ENCODE assay signal across 22 cellular contexts in genomic region chr7:16526742-16527540, GRCh38. TPM values are rescaled to one million over a fixed set of nuclear protein-coding genes. Genes with fewer than 3 reads are reported as not detected.
DNase-seq lines count a peak whose midpoint lies in the region; ATAC-seq lines count a peak whose summit lies in the region.
"Had no signal": no experiment of that assay in that cellular context is flagged by ENCODE, and none has a peak within 500 bp of the region (broad histone marks: within the 10 kb centered on the region; RNA-seq: fewer than 3 reads in every experiment).

LRRC72 (plus strand) TSS chr7:16526825; CDS start chr7:16526953, 128 bp downstream.

- H3K18ac ChIP-seq in mesenchymal stem cell (ENCODE audit: low read depth in 1 of 2, low read length in 2 of 2), result no peak within 1 kb of the TSS

- H3K36me3 ChIP-seq in H7 (replicated peaks; ENCODE audit: control insufficient read depth, insufficient read depth, low read length) (no peaks in the 10 kb centered on the region), mesenchymal stem cell (ENCODE audit: control insufficient read depth in 1 of 2, insufficient read depth in 2 of 2, low read depth in 1 of 2, low read length in 2 of 2) (no peaks in the 10 kb centered on the region), aorta (ENCODE audit: control insufficient read depth in 1 of 2, insufficient read depth in 2 of 2, low read length in 1 of 2) (no peaks in the 10 kb centered on the region)
- H3K36me3 ChIP-seq: BE2C; BLaER1 treated with 17β-estradiol and CSF1 and Interleukin-3, amounts not matched to agents 10 nM and 100 nM had no signal

- H3K27me3 ChIP-seq in H7 (ENCODE audit: control insufficient read depth, insufficient read depth, low read length), result no peaks in the 10 kb centered on the region
- no peaks in the 10 kb centered on the region for H3K27me3 ChIP-seq in mesenchymal stem cell (ENCODE audit: control insufficient read depth in 1 of 2, insufficient read depth in 1 of 2, low read length in 2 of 2)
- no peaks in the 10 kb centered on the region for H3K27me3 ChIP-seq in aorta (ENCODE audit: control insufficient read depth in 1 of 2, insufficient read depth in 2 of 2, low read length in 1 of 2)
- H3K27me3 ChIP-seq: BE2C; BLaER1 treated with 17β-estradiol and CSF1 and Interleukin-3, amounts not matched to agents 10 nM and 100 nM had no signal

- H3K27ac ChIP-seq in mesenchymal stem cell (ENCODE audit: low read length, poor library complexity, severe bottlenecking) (no peak within 1 kb of the TSS), aorta (ENCODE audit: low read depth in 1 of 2, low read length in 2 of 2) (no peak within 1 kb of the TSS)
- H3K27ac ChIP-seq: BLaER1 treated with 17β-estradiol and CSF1 and Interleukin-3, amounts not matched to agents 10 nM and 100 nM; GM23248 had no signal

- H3K9me3 ChIP-seq in mesenchymal stem cell (ENCODE audit: control insufficient read depth, low read length), result no peaks in the 10 kb centered on the region
- H3K9me3 ChIP-seq in aorta (ENCODE audit: control insufficient read depth, low read length), result no peaks in the 10 kb centered on the region
- H3K9me3 ChIP-seq: BE2C; BLaER1 treated with 17β-estradiol and CSF1 and Interleukin-3, amounts not matched to agents 10 nM and 100 nM had no signal

- H3K4me3 ChIP-seq in H7 (ENCODE audit: insufficient read depth, low read depth, low read length) (no peak within 1 kb of the TSS), mesenchymal stem cell (ENCODE audit: insufficient read depth in 1 of 2, low read depth in 1 of 2, low read length in 2 of 2) (no peak within 1 kb of the TSS), aorta (ENCODE audit: low read length in 2 of 2) (no peak within 1 kb of the TSS)
- H3K4me3 ChIP-seq: BLaER1 treated with 17β-estradiol and CSF1 and Interleukin-3, amounts not matched to agents 10 nM and 100 nM; GM12878; GM23248 had no signal

- H3K79me1 ChIP-seq in mesenchymal stem cell (replicated peaks; ENCODE audit: low read length, poor library complexity, severe bottlenecking), result no peaks in the 10 kb centered on the region

- 96% methylated on average over 30 of the region's 31 CpGs for WGBS in mesenchymal stem cell
- WGBS in aorta, 2 donors, result 97% methylated on average over 31 of the region's 31 CpGs

- peak; percentile 11 for ATAC-seq in aorta (ENCODE audit: low FRiP score)
- ATAC-seq: GM12878 had no signal

- H4K8ac ChIP-seq in mesenchymal stem cell (ENCODE audit: low read length), result peak within 1 kb of the TSS; percentile 69

- H3K4ac ChIP-seq in mesenchymal stem cell (ENCODE audit: low read depth in 1 of 2, low read length in 2 of 2), result no peak within 1 kb of the TSS

- no peak within 1 kb of the TSS for H2BK15ac ChIP-seq in mesenchymal stem cell (ENCODE audit: low read depth, poor library complexity, severe bottlenecking)

- H3K23ac ChIP-seq in mesenchymal stem cell (ENCODE audit: low read length in 2 of 2), result no peak within 1 kb of the TSS

- no peak within 1 kb of the TSS for H2BK120ac ChIP-seq in mesenchymal stem cell (ENCODE audit: low read depth, low read length)

- no peak within 1 kb of the TSS for H2BK5ac ChIP-seq in mesenchymal stem cell (ENCODE audit: low read depth, low read length, poor library complexity, severe bottlenecking)

- H4K91ac ChIP-seq in mesenchymal stem cell (ENCODE audit: low read length), result no peak within 1 kb of the TSS

- H2AK5ac ChIP-seq in mesenchymal stem cell (ENCODE audit: low read length, severe bottlenecking), result no peak within 1 kb of the TSS

- H3K9ac ChIP-seq in mesenchymal stem cell (ENCODE audit: low read length), result no peak within 1 kb of the TSS
- H3K9ac ChIP-seq: BLaER1 treated with 17β-estradiol and CSF1 and Interleukin-3, amounts not matched to agents 10 nM and 100 nM; GM23248 had no signal

- intact Hi-C loops in aorta (cut with DNase I), result no loop called here

- H2BK12ac ChIP-seq in mesenchymal stem cell (ENCODE audit: low read length in 2 of 2), result no peak within 1 kb of the TSS

- H3K14ac ChIP-seq in mesenchymal stem cell (ENCODE audit: low read length in 2 of 2), result no peak within 1 kb of the TSS

- peak; percentile 24 for DNase-seq in H7
- DNase-seq in NCI-H69 (lab: John Stamatoyannopoulos, UW), result peak; percentile 53
- no peak for DNase-seq in mesenchymal stem cell
- DNase-seq in aorta, result no peak
- no peak for DNase-seq in amniotic stem cell (lab: John Stamatoyannopoulos, UW)
- DNase-seq in AG20443 (ENCODE audit: low spot score), result no peak
- no peak for DNase-seq in NCI-H2196 treated with DMSO at 0.1 percent for 48 hours (lab: John Stamatoyannopoulos, UW; ENCODE audit: unreplicated experiment)
- DNase-seq: AML-193; BE2C; CD4-positive, alpha-beta T cell; CD8-positive, alpha-beta memory T cell; DMS 273 treated with DMSO at 0.1 percent for 48 hours; DMS79; EL; GDM1; GM23248; HCEC 1CT had no signal

- H3K4me1 ChIP-seq in mesenchymal stem cell (ENCODE audit: control insufficient read depth, insufficient read depth, low read depth, low read length), result no peaks in the 10 kb centered on the region
- no peaks in the 10 kb centered on the region for H3K4me1 ChIP-seq in aorta (ENCODE audit: control insufficient read depth in 1 of 2, insufficient read depth in 2 of 2, low read length in 2 of 2)
- H3K4me1 ChIP-seq: BLaER1 treated with 17β-estradiol and CSF1 and Interleukin-3, amounts not matched to agents 10 nM and 100 nM had no signal

- no peak within 1 kb of the TSS for H3K4me2 ChIP-seq in mesenchymal stem cell (ENCODE audit: low read length, poor library complexity, severe bottlenecking)
- H3K4me2 ChIP-seq: BLaER1 treated with 17β-estradiol and CSF1 and Interleukin-3, amounts not matched to agents 10 nM and 100 nM had no signal

- H2AFZ ChIP-seq in mesenchymal stem cell (ENCODE audit: low read depth, low read length), result no peak within 1 kb of the TSS
- H2AFZ ChIP-seq: GM23248 had no signal

RNA-seq across cellular contexts. Expression of gene LRRC72, which starts in this region (rescaled TPM):
- not detected in 2 replicates for total RNA-seq in H7 (2014; rRNA removed; shearing (Covaris generic))
- not detected for polyA plus RNA-seq in mesenchymal stem cell (2013, experiment 1 of 2)
- not detected for polyA plus RNA-seq in mesenchymal stem cell (2013, experiment 2 of 2)
- not detected for total RNA-seq in aorta
- not detected for polyA plus RNA-seq in aorta
- total RNA-seq: CD4-positive, alpha-beta T cell; CD8-positive, alpha-beta memory T cell; GM12878; GM23248; H4 had no signal
- polyA plus RNA-seq: AG04450; CD14-positive monocyte; CD8-positive, alpha-beta memory T cell; GM12878; GM23248 had no signal

Comparison
In these comparisons a context has a peak if more than half of its experiments do, and no peak if none do; other contexts are left out.
1. Peak in DNase-seq in H7; RNA of the gene not detected or under 1 TPM.
2. Peak in ATAC-seq in aorta; RNA of the gene not detected or under 1 TPM.